Comparison of ENCODE assay signal across 18 cellular contexts in genomic region chr14:104157303-104157928, GRCh38. TPM values are rescaled to one million over a fixed set of nuclear protein-coding genes. Genes with fewer than 3 reads are reported as not detected.
DNase-seq lines count a peak whose midpoint lies in the region; FAIRE-seq and TF ChIP-seq lines count a peak whose summit lies in the region.
"Had no signal": no experiment of that assay in that cellular context is flagged by ENCODE, and none has a peak within 500 bp of the region (broad histone marks: within the 10 kb centered on the region; RNA-seq: fewer than 3 reads in every experiment).

No MANE protein-coding gene starts in this region.

- H3K23ac ChIP-seq in trophoblast cell (ENCODE audit: low read length), result no peak overlapping the region

- H3K4me3 ChIP-seq in GM06990 (replicated peaks; ENCODE audit: low read depth, low read length), result no peak overlapping the region
- H3K4me3 ChIP-seq in brain microvascular endothelial cell (ENCODE audit: low read depth, low read length), result no peak overlapping the region
- H3K4me3 ChIP-seq in trophoblast cell (ENCODE audit: low read depth, low read length), result no peak overlapping the region
- H3K4me3 ChIP-seq: left lung, smooth muscle cell, tibial artery had no signal

- H4K12ac ChIP-seq in trophoblast cell (ENCODE audit: low read depth, low read length), result no peak overlapping the region

- FAIRE-seq in GM19239 (lab: Jason Lieb, UNC), result no peak

- DNase-seq in GM06990 (ENCODE audit: extremely low read depth, insufficient read length) (no peak), brain microvascular endothelial cell (no peak), trophoblast cell (no peak), substantia nigra (lab: John Stamatoyannopoulos, UW) (no peak), GM19239 (ENCODE audit: insufficient read length, low spot score) (no peak), AG08396 (ENCODE audit: low spot score) (no peak)
- DNase-seq: DND-41; effector memory CD4-positive, alpha-beta T cell; left lung; MM.1S; NCI-H2029; NCI-H510A; SW 1271; tibial artery had no signal

- no peak overlapping the region for H3K4ac ChIP-seq in trophoblast cell (ENCODE audit: low read depth, low read length)

- H2AFZ ChIP-seq in trophoblast cell (ENCODE audit: insufficient read depth, low read length, poor library complexity), result no peak overlapping the region
- H2AFZ ChIP-seq: parathyroid adenoma had no signal

- H3K4me1 ChIP-seq in trophoblast cell (ENCODE audit: control insufficient read depth in 1 of 2, insufficient read depth in 2 of 2, low read length in 2 of 2), result peaks cover 0 to 2% of the 10 kb centered on the region in 2 experiments
- H3K4me1 ChIP-seq: left lung, parathyroid adenoma, tibial artery had no signal

- no peaks in the 10 kb centered on the region for H3K79me2 ChIP-seq in trophoblast cell (ENCODE audit: control insufficient read depth, insufficient read depth, low read length, poor library complexity)
- H3K79me2 ChIP-seq: parathyroid adenoma had no signal

- H3K27me3 ChIP-seq in GM06990 (replicated peaks; ENCODE audit: control insufficient read depth, insufficient read depth, low read length) (no peaks in the 10 kb centered on the region; the same call in 1 of the 2 replicates), brain microvascular endothelial cell (replicated peaks) (no peaks in the 10 kb centered on the region), trophoblast cell (ENCODE audit: insufficient read depth, low read length) (no peaks in the 10 kb centered on the region)
- H3K27me3 ChIP-seq: left lung had no signal

- H3K9ac ChIP-seq in trophoblast cell (ENCODE audit: low read length), result no peak overlapping the region
- H3K9ac ChIP-seq: parathyroid adenoma had no signal

- H3K4me2 ChIP-seq in trophoblast cell (ENCODE audit: low read length), result no peak overlapping the region
- H3K4me2 ChIP-seq: smooth muscle cell had no signal

- no peak overlapping the region for H2BK120ac ChIP-seq in trophoblast cell (ENCODE audit: insufficient read depth, low read length, poor library complexity)

- H3K9me3 ChIP-seq in trophoblast cell (ENCODE audit: insufficient read depth, low read depth, low read length), result no peaks in the 10 kb centered on the region
- H3K9me3 ChIP-seq: left lung, tibial artery had no signal

- no peak overlapping the region for H2BK12ac ChIP-seq in trophoblast cell (ENCODE audit: low read length)

- no peaks in the 10 kb centered on the region for H3K79me1 ChIP-seq in trophoblast cell (ENCODE audit: low read length)

- no CpG with 5 or more reads among the region's 29 CpGs for WGBS in trophoblast cell (ENCODE audit: extremely low coverage, insufficient coverage, insufficient read length)

- in situ Hi-C loops in brain microvascular endothelial cell (cut with HindIII; ENCODE audit: low pct_ligation_motif_present, low sequenced_read_pairs), result no loop called here

- no peak overlapping the region for H2BK5ac ChIP-seq in trophoblast cell (ENCODE audit: low read depth, low read length, poor library complexity)

- H4K91ac ChIP-seq in trophoblast cell (ENCODE audit: low read depth, low read length), result no peak overlapping the region

- TF ChIP-seq CTCF in GM06990 (IDR thresholded peaks at IDR 0.05; ENCODE audit: insufficient read depth, low read length, poor library complexity, severe bottlenecking) (peak; percentile 5), LNCAP (IDR thresholded peaks at IDR 0.05) (peak; percentile 30; the same call in 1 of the 2 replicates), brain microvascular endothelial cell (IDR thresholded peaks at IDR 0.05; ENCODE audit: low read depth, low read length, missing control alignments) (peak; percentile 17)

- H3K18ac ChIP-seq in trophoblast cell (ENCODE audit: low read length), result peak overlapping the region; percentile 1

- no peaks in the 10 kb centered on the region for H3K36me3 ChIP-seq in GM06990 (ENCODE audit: control insufficient read depth, insufficient read depth, low read length)
- no peaks in the 10 kb centered on the region for H3K36me3 ChIP-seq in brain microvascular endothelial cell (replicated peaks)
- H3K36me3 ChIP-seq in trophoblast cell (ENCODE audit: control insufficient read depth in 1 of 2, insufficient read depth in 2 of 2, low read length in 2 of 2), result peaks cover 0 to 2% of the 10 kb centered on the region in 2 experiments
- H3K36me3 ChIP-seq: left lung, tibial artery had no signal

- H2AK5ac ChIP-seq in trophoblast cell (ENCODE audit: low read length), result no peak overlapping the region

- H4K8ac ChIP-seq in trophoblast cell (ENCODE audit: low read depth, low read length), result no peak overlapping the region

- H3K14ac ChIP-seq in trophoblast cell (ENCODE audit: low read length), result no peak overlapping the region

- H3K27ac ChIP-seq in brain microvascular endothelial cell (no peak overlapping the region), trophoblast cell (ENCODE audit: low read depth, low read length) (no peak overlapping the region), substantia nigra (ENCODE audit: low read depth, low read length, poor library complexity, severe bottlenecking) (no peak overlapping the region)
- H3K27ac ChIP-seq: left lung, parathyroid adenoma, tibial artery had no signal

RNA-seq across cellular contexts. Expression of gene KIF26A, which starts 19.0 kb away (rescaled TPM):
- 3.4 and 3.6 TPM in 2 replicates for polyA plus RNA-seq in trophoblast cell (2013)
- polyA plus RNA-seq: CD14-positive monocyte had no signal
